Comparison of ENCODE assay signal across 9 cellular contexts in the genomic region with DNA sequence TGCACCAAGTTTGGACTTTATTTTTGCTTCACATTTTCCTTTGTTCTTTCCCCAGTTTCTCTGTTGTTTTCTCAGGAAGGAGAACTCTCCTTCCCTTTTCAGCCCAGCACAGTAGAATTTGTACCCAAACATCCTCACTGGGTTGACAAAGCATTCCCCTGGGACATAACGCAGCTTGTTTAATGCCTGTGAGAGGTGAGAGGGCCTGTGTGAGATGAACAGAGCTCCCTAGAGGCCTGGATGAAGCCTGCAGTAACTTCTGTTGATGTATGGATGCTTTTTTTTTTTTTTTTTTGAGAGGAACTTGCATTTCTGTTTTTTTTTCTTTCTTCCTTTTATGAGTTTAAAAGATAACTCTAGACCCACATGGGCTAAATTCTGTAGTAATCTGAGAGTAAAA.
A peak's percentile ranks its signal among the peaks of the same experiment; 100 is the strongest.
DNase-seq lines count a peak whose midpoint lies in the region; ATAC-seq and TF ChIP-seq lines count a peak whose summit lies in the region.
"Had no signal": no experiment of that assay in that cellular context is flagged by ENCODE, and none has a peak within 500 bp of the region (broad histone marks: within the 10 kb centered on the region; RNA-seq: fewer than 3 reads in every experiment).

No MANE protein-coding gene starts in this region.

- CTCF ChIA-PET in HCT116 (lab: Charles Lee) = interaction anchor here (0.7 kb wide), 1 partner anchor 457 kb away, joined by 4 read pairs; no protein-coding TSS in a partner anchor

- no peak for DNase-seq in HCT116 (ENCODE audit: low read depth, low spot score)
- DNase-seq in NCI-H2171 treated with DMSO at 0.1 percent for 48 hours (lab: John Stamatoyannopoulos, UW) = peak; percentile 97
- no peak for DNase-seq in chondrocyte (ENCODE audit: low spot score)
- no peak for DNase-seq in NCI-H2196 treated with DMSO at 0.1 percent for 48 hours (lab: John Stamatoyannopoulos, UW; ENCODE audit: unreplicated experiment)
- DNase-seq in NOMO-1 treated with dmso at 0.1 percent for 144 hours (lab: John Stamatoyannopoulos, UW; ENCODE audit: unreplicated experiment) = no peak
- no peak for DNase-seq in GF-D8 (lab: John Stamatoyannopoulos, UW)
- DNase-seq: activated CD8-positive, alpha-beta memory T cell treated with anti-CD3 and anti-CD28 coated beads, Interleukin-2, amount 50 U/mL, for 48 hours had no signal

- peaks cover 6% of the 10 kb centered on the region for H3K9me3 Mint-ChIP-seq in chondrocyte (ENCODE audit: low read depth)

- H3K9ac ChIP-seq in HCT116 (ENCODE audit: low read length) = no peak overlapping the region

- no peak overlapping the region for H3K4me3 Mint-ChIP-seq in chondrocyte (ENCODE audit: unreplicated experiment)

- RAD21 ChIA-PET in HCT116 (lab: Charles Lee; ENCODE audit: low non-redundant PET in 1 of 2, low total read pairs in 2 of 2, uncharacterized antibody in 2 of 2, unreplicated experiment in 2 of 2) = interaction anchor here in 1 of 2 experiments (0.6 kb wide), 1 partner anchor 372 kb away, joined by 4 read pairs; no protein-coding TSS in a partner anchor

- H3K27me3 Mint-ChIP-seq in chondrocyte (ENCODE audit: low read depth) = no peaks in the 10 kb centered on the region

- H3K9me3 ChIP-seq in HCT116 (ENCODE audit: control insufficient read depth in 1 of 2, insufficient read depth in 1 of 2, low read depth in 1 of 2, low read length in 2 of 2) (no peaks in the 10 kb centered on the region), neuron (ENCODE audit: low read length) (no peaks in the 10 kb centered on the region)

- H3K4me2 ChIP-seq in HCT116 (ENCODE audit: low read length) = no peak overlapping the region

- H3K9me2 ChIP-seq in HCT116 (ENCODE audit: insufficient read depth) = no peaks in the 10 kb centered on the region

- TF ChIP-seq POLR2A in HCT116 (IDR thresholded peaks at IDR 0.05; ENCODE audit: borderline replicate concordance, extremely low read depth, insufficient read depth, insufficient read length) = no peak

- peak overlapping the region; percentile 81 for H3K27ac Mint-ChIP-seq in chondrocyte (ENCODE audit: unreplicated experiment)

- H3K36me3 ChIP-seq in HCT116 (ENCODE audit: control insufficient read depth in 1 of 2, insufficient read depth in 2 of 2, low read length in 2 of 2) = no peaks in the 10 kb centered on the region
- no peaks in the 10 kb centered on the region for H3K36me3 ChIP-seq in neuron (ENCODE audit: insufficient read depth, low read length)

- H2AFZ ChIP-seq in HCT116 (ENCODE audit: low read depth, low read length, poor library complexity, severe bottlenecking) (no peak overlapping the region), neuron (ENCODE audit: low read depth, low read length) (peak overlapping the region; percentile 84)

- H3K4me1 ChIP-seq in HCT116 (ENCODE audit: control insufficient read depth in 1 of 2, insufficient read depth in 2 of 2, low read length in 2 of 2) (no peaks in the 10 kb centered on the region), neuron (ENCODE audit: insufficient read depth, low read length) (peaks cover 7% of the 10 kb centered on the region)

- TF ChIP-seq CTCF in HCT116 (IDR thresholded peaks at IDR 0.05 in 2 of 3, conservative IDR thresholded peaks at IDR 0.05 in 1 of 3; ENCODE audit: borderline replicate concordance in 1 of 3, insufficient read depth in 1 of 3, low read depth in 2 of 3, low read length in 2 of 3) = 0 out of 6 replicates have a peak, but pooled peaks of 1 of the 3 experiments have one; percentile 10
- peak; percentile 56 for TF ChIP-seq CTCF in chondrocyte (IDR thresholded peaks at IDR 0.05)

- no peak overlapping the region for H3K27ac ChIP-seq in HCT116 (ENCODE audit: low read depth, low read length)

- ATAC-seq in HCT116 (peak; percentile 60; the same call in 1 of the 2 replicates), HG03457 (IDR thresholded peaks at IDR 0.05; ENCODE audit: unreplicated experiment) (no peak)

- H3K79me2 ChIP-seq in HCT116 (ENCODE audit: insufficient read depth, low read length) = no peaks in the 10 kb centered on the region

- H4K20me1 ChIP-seq in HCT116 (ENCODE audit: insufficient read depth) = no peaks in the 10 kb centered on the region

- no peaks in the 10 kb centered on the region for H3K27me3 ChIP-seq in HCT116 (ENCODE audit: insufficient read depth, low read length)
- peaks cover 4% of the 10 kb centered on the region for H3K27me3 ChIP-seq in neuron (ENCODE audit: insufficient read depth, low read length)

- no peak overlapping the region for H3K4me3 ChIP-seq in HCT116 (replicated peaks in 1 of 2; ENCODE audit: low read depth in 1 of 2, low read length in 2 of 2)
- H3K4me3 ChIP-seq in neuron (ENCODE audit: low read length) = no peak overlapping the region

- POLR2A ChIA-PET in HCT116 (lab: Charles Lee) = no interaction called here

- BruUV-seq in HCT116 (replicated peaks; lab: Mats Ljungman, UMichigan) = no TSS peak

- no peaks in the 10 kb centered on the region for H3K36me3 Mint-ChIP-seq in chondrocyte (ENCODE audit: low read depth)

- H3K4me1 Mint-ChIP-seq in chondrocyte (ENCODE audit: low read depth) = peaks cover 10% of the 10 kb centered on the region

- intact Hi-C loops in HCT116 (cut with micrococcal nuclease) = no loop called here

- 0 out of 2 replicates have a peak, but pooled peaks have one; percentile 11 for TF ChIP-seq RAD21 in HCT116 (IDR thresholded peaks at IDR 0.05; ENCODE audit: low read depth)

TF ChIP-seq in HCT116, 20 proteins besides CTCF, POLR2A, EP300 and RAD21:
- TF ChIP-seq, protein P1, sequence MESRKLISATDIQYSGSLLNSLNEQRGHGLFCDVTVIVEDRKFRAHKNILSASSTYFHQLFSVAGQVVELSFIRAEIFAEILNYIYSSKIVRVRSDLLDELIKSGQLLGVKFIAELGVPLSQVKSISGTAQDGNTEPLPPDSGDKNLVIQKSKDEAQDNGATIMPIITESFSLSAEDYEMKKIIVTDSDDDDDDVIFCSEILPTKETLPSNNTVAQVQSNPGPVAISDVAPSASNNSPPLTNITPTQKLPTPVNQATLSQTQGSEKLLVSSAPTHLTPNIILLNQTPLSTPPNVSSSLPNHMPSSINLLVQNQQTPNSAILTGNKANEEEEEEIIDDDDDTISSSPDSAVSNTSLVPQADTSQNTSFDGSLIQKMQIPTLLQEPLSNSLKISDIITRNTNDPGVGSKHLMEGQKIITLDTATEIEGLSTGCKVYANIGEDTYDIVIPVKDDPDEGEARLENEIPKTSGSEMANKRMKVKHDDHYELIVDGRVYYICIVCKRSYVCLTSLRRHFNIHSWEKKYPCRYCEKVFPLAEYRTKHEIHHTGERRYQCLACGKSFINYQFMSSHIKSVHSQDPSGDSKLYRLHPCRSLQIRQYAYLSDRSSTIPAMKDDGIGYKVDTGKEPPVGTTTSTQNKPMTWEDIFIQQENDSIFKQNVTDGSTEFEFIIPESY (IDR thresholded peaks at IDR 0.05; ENCODE audit: extremely low read depth, insufficient replicate concordance, low read length) = no peak
- TF ChIP-seq EZH2phosphoT487 (IDR thresholded peaks at IDR 0.05; ENCODE audit: borderline replicate concordance) = no peak
- TF ChIP-seq CEBPB (IDR thresholded peaks at IDR 0.05; ENCODE audit: low read depth) = no peak
- TF ChIP-seq SIN3A (IDR thresholded peaks at IDR 0.05; ENCODE audit: low read depth) = no peak
- TF ChIP-seq TCF7L2 (IDR thresholded peaks at IDR 0.05; ENCODE audit: borderline replicate concordance, extremely low read depth, insufficient read depth, insufficient read length) = no peak
- TF ChIP-seq, protein P2, sequence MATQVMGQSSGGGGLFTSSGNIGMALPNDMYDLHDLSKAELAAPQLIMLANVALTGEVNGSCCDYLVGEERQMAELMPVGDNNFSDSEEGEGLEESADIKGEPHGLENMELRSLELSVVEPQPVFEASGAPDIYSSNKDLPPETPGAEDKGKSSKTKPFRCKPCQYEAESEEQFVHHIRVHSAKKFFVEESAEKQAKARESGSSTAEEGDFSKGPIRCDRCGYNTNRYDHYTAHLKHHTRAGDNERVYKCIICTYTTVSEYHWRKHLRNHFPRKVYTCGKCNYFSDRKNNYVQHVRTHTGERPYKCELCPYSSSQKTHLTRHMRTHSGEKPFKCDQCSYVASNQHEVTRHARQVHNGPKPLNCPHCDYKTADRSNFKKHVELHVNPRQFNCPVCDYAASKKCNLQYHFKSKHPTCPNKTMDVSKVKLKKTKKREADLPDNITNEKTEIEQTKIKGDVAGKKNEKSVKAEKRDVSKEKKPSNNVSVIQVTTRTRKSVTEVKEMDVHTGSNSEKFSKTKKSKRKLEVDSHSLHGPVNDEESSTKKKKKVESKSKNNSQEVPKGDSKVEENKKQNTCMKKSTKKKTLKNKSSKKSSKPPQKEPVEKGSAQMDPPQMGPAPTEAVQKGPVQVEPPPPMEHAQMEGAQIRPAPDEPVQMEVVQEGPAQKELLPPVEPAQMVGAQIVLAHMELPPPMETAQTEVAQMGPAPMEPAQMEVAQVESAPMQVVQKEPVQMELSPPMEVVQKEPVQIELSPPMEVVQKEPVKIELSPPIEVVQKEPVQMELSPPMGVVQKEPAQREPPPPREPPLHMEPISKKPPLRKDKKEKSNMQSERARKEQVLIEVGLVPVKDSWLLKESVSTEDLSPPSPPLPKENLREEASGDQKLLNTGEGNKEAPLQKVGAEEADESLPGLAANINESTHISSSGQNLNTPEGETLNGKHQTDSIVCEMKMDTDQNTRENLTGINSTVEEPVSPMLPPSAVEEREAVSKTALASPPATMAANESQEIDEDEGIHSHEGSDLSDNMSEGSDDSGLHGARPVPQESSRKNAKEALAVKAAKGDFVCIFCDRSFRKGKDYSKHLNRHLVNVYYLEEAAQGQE (IDR thresholded peaks at IDR 0.05; ENCODE audit: low read depth) = no peak
- TF ChIP-seq ZFX (IDR thresholded peaks at IDR 0.05) = no peak
- TF ChIP-seq, protein P3, sequence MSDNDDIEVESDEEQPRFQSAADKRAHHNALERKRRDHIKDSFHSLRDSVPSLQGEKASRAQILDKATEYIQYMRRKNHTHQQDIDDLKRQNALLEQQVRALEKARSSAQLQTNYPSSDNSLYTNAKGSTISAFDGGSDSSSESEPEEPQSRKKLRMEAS (IDR thresholded peaks at IDR 0.05) = no peak
